1 cellular context compared by ENCODE assay signal in the genomic region with DNA sequence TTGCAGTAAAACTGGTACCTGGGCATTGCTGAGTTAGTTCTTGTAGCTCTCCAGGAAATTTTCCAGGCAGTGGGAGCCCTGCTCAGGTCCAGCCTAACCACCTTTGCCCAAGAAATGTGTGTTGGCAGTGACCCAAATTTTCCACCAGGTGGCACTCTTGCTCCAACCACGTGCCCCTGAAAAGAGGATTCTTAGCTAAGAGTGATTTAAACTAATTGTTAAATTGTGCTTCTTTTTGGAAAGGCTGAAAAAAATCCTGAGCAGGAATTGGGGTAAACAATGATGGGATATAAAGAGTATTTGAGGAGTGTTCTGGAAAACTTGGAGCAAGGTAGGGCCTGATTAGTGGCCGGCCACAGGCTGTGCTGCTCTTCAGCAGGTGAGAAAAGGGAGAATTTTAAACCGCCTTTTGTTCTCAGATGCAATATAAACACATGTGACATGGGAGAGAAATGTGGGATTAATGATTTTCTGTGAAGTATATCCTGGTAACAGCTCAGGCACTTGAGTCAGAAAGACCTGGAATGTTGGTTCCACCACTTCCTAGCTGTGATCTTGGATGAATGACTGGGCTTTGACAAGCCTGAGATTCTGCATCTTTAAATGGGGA.
TF ChIP-seq lines count a peak whose summit lies in the region.

No MANE protein-coding gene starts in this region.

TF ChIP-seq in GM12878, 131 proteins besides CTCF, POLR2A, EP300 and RAD21 (continued from another document):
- TF ChIP-seq, protein P1, sequence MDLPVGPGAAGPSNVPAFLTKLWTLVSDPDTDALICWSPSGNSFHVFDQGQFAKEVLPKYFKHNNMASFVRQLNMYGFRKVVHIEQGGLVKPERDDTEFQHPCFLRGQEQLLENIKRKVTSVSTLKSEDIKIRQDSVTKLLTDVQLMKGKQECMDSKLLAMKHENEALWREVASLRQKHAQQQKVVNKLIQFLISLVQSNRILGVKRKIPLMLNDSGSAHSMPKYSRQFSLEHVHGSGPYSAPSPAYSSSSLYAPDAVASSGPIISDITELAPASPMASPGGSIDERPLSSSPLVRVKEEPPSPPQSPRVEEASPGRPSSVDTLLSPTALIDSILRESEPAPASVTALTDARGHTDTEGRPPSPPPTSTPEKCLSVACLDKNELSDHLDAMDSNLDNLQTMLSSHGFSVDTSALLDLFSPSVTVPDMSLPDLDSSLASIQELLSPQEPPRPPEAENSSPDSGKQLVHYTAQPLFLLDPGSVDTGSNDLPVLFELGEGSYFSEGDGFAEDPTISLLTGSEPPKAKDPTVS (IDR thresholded peaks at IDR 0.05; ENCODE audit: low read depth, low read length), result no peak
- peak; percentile 94 for TF ChIP-seq SMC3 (IDR thresholded peaks at IDR 0.05; ENCODE audit: borderline replicate concordance, low read length)
- peak; percentile 78; the same call in 1 of the 2 replicates for TF ChIP-seq EED (IDR thresholded peaks at IDR 0.05; ENCODE audit: low read depth)
- no peak for TF ChIP-seq BACH1 (IDR thresholded peaks at IDR 0.05; ENCODE audit: borderline replicate concordance)
- no peak for TF ChIP-seq HCFC1 (IDR thresholded peaks at IDR 0.05; ENCODE audit: low read length)
- peak; percentile 40 to 62; a peak in 3 of 4 replicates for TF ChIP-seq IKZF2 (IDR thresholded peaks at IDR 0.05)
- peak; percentile 78 for TF ChIP-seq CBX5 (IDR thresholded peaks at IDR 0.05; ENCODE audit: low read depth)
- TF ChIP-seq, protein P2, sequence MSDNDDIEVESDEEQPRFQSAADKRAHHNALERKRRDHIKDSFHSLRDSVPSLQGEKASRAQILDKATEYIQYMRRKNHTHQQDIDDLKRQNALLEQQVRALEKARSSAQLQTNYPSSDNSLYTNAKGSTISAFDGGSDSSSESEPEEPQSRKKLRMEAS (IDR thresholded peaks at IDR 0.05; ENCODE audit: low read depth, low read length), result no peak
- peak; percentile 25; the same call in 1 of the 2 replicates for TF ChIP-seq CBFB (IDR thresholded peaks at IDR 0.05; ENCODE audit: low read depth)
- no peak for TF ChIP-seq MEF2B (IDR thresholded peaks at IDR 0.05; ENCODE audit: partially characterized antibody, poor library complexity, severe bottlenecking)
- peak; percentile 57 for TF ChIP-seq RUNX3 (IDR thresholded peaks at IDR 0.05; ENCODE audit: low read length)
- TF ChIP-seq, protein P3, sequence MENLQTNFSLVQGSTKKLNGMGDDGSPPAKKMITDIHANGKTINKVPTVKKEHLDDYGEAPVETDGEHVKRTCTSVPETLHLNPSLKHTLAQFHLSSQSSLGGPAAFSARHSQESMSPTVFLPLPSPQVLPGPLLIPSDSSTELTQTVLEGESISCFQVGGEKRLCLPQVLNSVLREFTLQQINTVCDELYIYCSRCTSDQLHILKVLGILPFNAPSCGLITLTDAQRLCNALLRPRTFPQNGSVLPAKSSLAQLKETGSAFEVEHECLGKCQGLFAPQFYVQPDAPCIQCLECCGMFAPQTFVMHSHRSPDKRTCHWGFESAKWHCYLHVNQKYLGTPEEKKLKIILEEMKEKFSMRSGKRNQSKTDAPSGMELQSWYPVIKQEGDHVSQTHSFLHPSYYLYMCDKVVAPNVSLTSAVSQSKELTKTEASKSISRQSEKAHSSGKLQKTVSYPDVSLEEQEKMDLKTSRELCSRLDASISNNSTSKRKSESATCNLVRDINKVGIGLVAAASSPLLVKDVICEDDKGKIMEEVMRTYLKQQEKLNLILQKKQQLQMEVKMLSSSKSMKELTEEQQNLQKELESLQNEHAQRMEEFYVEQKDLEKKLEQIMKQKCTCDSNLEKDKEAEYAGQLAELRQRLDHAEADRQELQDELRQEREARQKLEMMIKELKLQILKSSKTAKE (IDR thresholded peaks at IDR 0.05; ENCODE audit: low read depth, poor library complexity, severe bottlenecking), result no peak
- 0 out of 2 replicates have a peak, but pooled peaks have one; percentile 9 for TF ChIP-seq IRF4 (IDR thresholded peaks at IDR 0.05; ENCODE audit: low read depth, low read length)
- TF ChIP-seq, protein P4, sequence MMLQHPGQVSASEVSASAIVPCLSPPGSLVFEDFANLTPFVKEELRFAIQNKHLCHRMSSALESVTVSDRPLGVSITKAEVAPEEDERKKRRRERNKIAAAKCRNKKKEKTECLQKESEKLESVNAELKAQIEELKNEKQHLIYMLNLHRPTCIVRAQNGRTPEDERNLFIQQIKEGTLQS (IDR thresholded peaks at IDR 0.05; ENCODE audit: borderline replicate concordance, extremely low read depth, low read depth, low read length), result 0 out of 2 replicates have a peak, but pooled peaks have one; percentile 33
- peak; percentile 45; the same call in 1 of the 2 replicates for TF ChIP-seq IKZF1 (conservative IDR thresholded peaks at IDR 0.05)
- 0 out of 2 replicates have a peak, but pooled peaks have one; percentile 17 for TF ChIP-seq TARDBP (IDR thresholded peaks at IDR 0.05; ENCODE audit: borderline replicate concordance)
- TF ChIP-seq POU2F2 (IDR thresholded peaks at IDR 0.05; ENCODE audit: borderline replicate concordance, low read depth, low read length), result peak; percentile 38; the same call in 1 of the 3 replicates
- TF ChIP-seq ESRRA (IDR thresholded peaks at IDR 0.05; ENCODE audit: low read length), result no peak
- TF ChIP-seq SMARCA5 (IDR thresholded peaks at IDR 0.05), result 0 out of 2 replicates have a peak, but pooled peaks have one; percentile 39
- TF ChIP-seq EGR1 (IDR thresholded peaks at IDR 0.05; ENCODE audit: borderline replicate concordance in 1 of 2, low read depth in 2 of 2, low read length in 2 of 2), result no peak
- TF ChIP-seq NBN (IDR thresholded peaks at IDR 0.05), result no peak
- TF ChIP-seq, protein P5, sequence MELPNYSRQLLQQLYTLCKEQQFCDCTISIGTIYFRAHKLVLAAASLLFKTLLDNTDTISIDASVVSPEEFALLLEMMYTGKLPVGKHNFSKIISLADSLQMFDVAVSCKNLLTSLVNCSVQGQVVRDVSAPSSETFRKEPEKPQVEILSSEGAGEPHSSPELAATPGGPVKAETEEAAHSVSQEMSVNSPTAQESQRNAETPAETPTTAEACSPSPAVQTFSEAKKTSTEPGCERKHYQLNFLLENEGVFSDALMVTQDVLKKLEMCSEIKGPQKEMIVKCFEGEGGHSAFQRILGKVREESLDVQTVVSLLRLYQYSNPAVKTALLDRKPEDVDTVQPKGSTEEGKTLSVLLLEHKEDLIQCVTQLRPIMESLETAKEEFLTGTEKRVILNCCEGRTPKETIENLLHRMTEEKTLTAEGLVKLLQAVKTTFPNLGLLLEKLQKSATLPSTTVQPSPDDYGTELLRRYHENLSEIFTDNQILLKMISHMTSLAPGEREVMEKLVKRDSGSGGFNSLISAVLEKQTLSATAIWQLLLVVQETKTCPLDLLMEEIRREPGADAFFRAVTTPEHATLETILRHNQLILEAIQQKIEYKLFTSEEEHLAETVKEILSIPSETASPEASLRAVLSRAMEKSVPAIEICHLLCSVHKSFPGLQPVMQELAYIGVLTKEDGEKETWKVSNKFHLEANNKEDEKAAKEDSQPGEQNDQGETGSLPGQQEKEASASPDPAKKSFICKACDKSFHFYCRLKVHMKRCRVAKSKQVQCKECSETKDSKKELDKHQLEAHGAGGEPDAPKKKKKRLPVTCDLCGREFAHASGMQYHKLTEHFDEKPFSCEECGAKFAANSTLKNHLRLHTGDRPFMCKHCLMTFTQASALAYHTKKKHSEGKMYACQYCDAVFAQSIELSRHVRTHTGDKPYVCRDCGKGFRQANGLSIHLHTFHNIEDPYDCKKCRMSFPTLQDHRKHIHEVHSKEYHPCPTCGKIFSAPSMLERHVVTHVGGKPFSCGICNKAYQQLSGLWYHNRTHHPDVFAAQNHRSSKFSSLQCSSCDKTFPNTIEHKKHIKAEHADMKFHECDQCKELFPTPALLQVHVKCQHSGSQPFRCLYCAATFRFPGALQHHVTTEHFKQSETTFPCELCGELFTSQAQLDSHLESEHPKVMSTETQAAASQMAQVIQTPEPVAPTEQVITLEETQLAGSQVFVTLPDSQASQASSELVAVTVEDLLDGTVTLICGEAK (IDR thresholded peaks at IDR 0.05; ENCODE audit: borderline replicate concordance), result no peak
- TF ChIP-seq STAT1 (conservative IDR thresholded peaks at IDR 0.05), result 0 out of 2 replicates have a peak, but pooled peaks have one; percentile 49
- TF ChIP-seq, protein P6, sequence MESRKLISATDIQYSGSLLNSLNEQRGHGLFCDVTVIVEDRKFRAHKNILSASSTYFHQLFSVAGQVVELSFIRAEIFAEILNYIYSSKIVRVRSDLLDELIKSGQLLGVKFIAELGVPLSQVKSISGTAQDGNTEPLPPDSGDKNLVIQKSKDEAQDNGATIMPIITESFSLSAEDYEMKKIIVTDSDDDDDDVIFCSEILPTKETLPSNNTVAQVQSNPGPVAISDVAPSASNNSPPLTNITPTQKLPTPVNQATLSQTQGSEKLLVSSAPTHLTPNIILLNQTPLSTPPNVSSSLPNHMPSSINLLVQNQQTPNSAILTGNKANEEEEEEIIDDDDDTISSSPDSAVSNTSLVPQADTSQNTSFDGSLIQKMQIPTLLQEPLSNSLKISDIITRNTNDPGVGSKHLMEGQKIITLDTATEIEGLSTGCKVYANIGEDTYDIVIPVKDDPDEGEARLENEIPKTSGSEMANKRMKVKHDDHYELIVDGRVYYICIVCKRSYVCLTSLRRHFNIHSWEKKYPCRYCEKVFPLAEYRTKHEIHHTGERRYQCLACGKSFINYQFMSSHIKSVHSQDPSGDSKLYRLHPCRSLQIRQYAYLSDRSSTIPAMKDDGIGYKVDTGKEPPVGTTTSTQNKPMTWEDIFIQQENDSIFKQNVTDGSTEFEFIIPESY (IDR thresholded peaks at IDR 0.05), result no peak
- no peak for TF ChIP-seq TCF12 (IDR thresholded peaks at IDR 0.05; ENCODE audit: low read depth, low read length)
- TF ChIP-seq, protein P7, sequence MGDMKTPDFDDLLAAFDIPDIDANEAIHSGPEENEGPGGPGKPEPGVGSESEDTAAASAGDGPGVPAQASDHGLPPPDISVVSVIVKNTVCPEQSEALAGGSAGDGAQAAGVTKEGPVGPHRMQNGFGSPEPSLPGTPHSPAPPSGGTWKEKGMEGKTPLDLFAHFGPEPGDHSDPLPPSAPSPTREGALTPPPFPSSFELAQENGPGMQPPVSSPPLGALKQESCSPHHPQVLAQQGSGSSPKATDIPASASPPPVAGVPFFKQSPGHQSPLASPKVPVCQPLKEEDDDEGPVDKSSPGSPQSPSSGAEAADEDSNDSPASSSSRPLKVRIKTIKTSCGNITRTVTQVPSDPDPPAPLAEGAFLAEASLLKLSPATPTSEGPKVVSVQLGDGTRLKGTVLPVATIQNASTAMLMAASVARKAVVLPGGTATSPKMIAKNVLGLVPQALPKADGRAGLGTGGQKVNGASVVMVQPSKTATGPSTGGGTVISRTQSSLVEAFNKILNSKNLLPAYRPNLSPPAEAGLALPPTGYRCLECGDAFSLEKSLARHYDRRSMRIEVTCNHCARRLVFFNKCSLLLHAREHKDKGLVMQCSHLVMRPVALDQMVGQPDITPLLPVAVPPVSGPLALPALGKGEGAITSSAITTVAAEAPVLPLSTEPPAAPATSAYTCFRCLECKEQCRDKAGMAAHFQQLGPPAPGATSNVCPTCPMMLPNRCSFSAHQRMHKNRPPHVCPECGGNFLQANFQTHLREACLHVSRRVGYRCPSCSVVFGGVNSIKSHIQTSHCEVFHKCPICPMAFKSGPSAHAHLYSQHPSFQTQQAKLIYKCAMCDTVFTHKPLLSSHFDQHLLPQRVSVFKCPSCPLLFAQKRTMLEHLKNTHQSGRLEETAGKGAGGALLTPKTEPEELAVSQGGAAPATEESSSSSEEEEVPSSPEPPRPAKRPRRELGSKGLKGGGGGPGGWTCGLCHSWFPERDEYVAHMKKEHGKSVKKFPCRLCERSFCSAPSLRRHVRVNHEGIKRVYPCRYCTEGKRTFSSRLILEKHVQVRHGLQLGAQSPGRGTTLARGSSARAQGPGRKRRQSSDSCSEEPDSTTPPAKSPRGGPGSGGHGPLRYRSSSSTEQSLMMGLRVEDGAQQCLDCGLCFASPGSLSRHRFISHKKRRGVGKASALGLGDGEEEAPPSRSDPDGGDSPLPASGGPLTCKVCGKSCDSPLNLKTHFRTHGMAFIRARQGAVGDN (IDR thresholded peaks at IDR 0.05), result peak; percentile 40; the same call in 1 of the 2 replicates
- 0 out of 2 replicates have a peak, but pooled peaks have one; percentile 55 for TF ChIP-seq MEF2A (IDR thresholded peaks at IDR 0.05; ENCODE audit: insufficient read depth, low read depth, low read length)
